Comparison of ENCODE assay signal across 10 cellular contexts in genomic region chr17:59643159-59643857, GRCh38. TPM values are rescaled to one million over a fixed set of nuclear protein-coding genes. Genes with fewer than 3 reads are reported as not detected.
DNase-seq lines count a peak whose midpoint lies in the region; ATAC-seq, FAIRE-seq and TF ChIP-seq lines count a peak whose summit lies in the region.
"Had no signal": no experiment of that assay in that cellular context is flagged by ENCODE, and none has a peak within 500 bp of the region (broad histone marks: within the 10 kb centered on the region; RNA-seq: fewer than 3 reads in every experiment).

No MANE protein-coding gene starts in this region.

- H3K4me3 ChIP-seq in epithelial cell of proximal tubule (ENCODE audit: low read depth, low read length), result no peak overlapping the region
- H3K4me3 ChIP-seq in pancreas, result no peak overlapping the region

- TF ChIP-seq CTCF in epithelial cell of proximal tubule (conservative IDR thresholded peaks at IDR 0.05; ENCODE audit: low read depth, low read length) (no peak), pancreas (IDR thresholded peaks at IDR 0.05) (no peak)

- H3K27me3 ChIP-seq in pancreas, result no peaks in the 10 kb centered on the region

- DNase-seq in ELR (ENCODE audit: low read depth), result peak; percentile 66
- peak; percentile 55 for DNase-seq in NOMO-1 treated with DMSO at 0.1 percent for 48 hours (lab: John Stamatoyannopoulos, UW; ENCODE audit: unreplicated experiment)
- peak; percentile 59 for DNase-seq in epithelial cell of proximal tubule (ENCODE audit: low read depth)
- DNase-seq in pancreas, result no peak
- no peak for DNase-seq in activated T-cell treated with anti-CD3 and anti-CD28 coated beads, Interleukin-2, amount 50 U/mL, for 48 hours
- no peak for DNase-seq in medulla oblongata (ENCODE audit: extremely low spot score)
- DNase-seq in stimulated activated naive CD4-positive, alpha-beta T cell treated with Interleukin-2 at 50 U/mL for 16 hours (lab: John Stamatoyannopoulos, UW), result no peak
- DNase-seq: H9 had no signal

- intact Hi-C loops in pancreas (cut with DNase I), result no loop called here

- H3K36me3 ChIP-seq in pancreas, result peaks cover 0 to 6% (median under 1%) of the 10 kb centered on the region in 3 donors

- H3K9me3 ChIP-seq in pancreas, result no peaks in the 10 kb centered on the region

- H3K4me1 ChIP-seq in pancreas, result peaks cover 15 to 24% (median 21%) of the 10 kb centered on the region in 3 donors

- 59 to 60% methylated on average over 4 of the region's 4 CpGs for WGBS in pancreas, 2 donors

- FAIRE-seq in pancreas (lab: Jason Lieb, UNC), result no peak
- FAIRE-seq: endometrium had no signal

- no peak overlapping the region for H3K27ac ChIP-seq in pancreas

- ATAC-seq in pancreas (peak; percentile 29 to 53 (median 35)), GM21529 (IDR thresholded peaks at IDR 0.05; ENCODE audit: unreplicated experiment) (no peak)

RNA-seq across cellular contexts. Expression of gene CLTC, which starts 23.6 kb away (rescaled TPM):
- total RNA-seq in epithelial cell of proximal tubule (207 and 243 TPM in 2 replicates), pancreas (100 to 1,000 TPM in 2 of 6 donors, 10 to 100 TPM in 4; 44.7 to 118 (median 75.7) TPM)
- polyA plus RNA-seq in pancreas, result 10 to 100 TPM; 25.7 to 54.1 TPM

Comparison
In these comparisons a context has a peak if more than half of its experiments do, and no peak if none do; other contexts are left out.
1. DNase-seq: peak in ELR (single experiment), NOMO-1 treated with DMSO at 0.1 percent for 48 hours (single experiment) and epithelial cell of proximal tubule (single experiment); none in pancreas (0 of 6), activated T-cell treated with anti-CD3 and anti-CD28 coated beads, Interleukin-2, amount 50 U/mL, for 48 hours (0 of 2), medulla oblongata (single experiment) and stimulated activated naive CD4-positive, alpha-beta T cell treated with Interleukin-2 at 50 U/mL for 16 hours (single experiment).